ENCODE assay signal across 8 cellular contexts in the genomic region with DNA sequence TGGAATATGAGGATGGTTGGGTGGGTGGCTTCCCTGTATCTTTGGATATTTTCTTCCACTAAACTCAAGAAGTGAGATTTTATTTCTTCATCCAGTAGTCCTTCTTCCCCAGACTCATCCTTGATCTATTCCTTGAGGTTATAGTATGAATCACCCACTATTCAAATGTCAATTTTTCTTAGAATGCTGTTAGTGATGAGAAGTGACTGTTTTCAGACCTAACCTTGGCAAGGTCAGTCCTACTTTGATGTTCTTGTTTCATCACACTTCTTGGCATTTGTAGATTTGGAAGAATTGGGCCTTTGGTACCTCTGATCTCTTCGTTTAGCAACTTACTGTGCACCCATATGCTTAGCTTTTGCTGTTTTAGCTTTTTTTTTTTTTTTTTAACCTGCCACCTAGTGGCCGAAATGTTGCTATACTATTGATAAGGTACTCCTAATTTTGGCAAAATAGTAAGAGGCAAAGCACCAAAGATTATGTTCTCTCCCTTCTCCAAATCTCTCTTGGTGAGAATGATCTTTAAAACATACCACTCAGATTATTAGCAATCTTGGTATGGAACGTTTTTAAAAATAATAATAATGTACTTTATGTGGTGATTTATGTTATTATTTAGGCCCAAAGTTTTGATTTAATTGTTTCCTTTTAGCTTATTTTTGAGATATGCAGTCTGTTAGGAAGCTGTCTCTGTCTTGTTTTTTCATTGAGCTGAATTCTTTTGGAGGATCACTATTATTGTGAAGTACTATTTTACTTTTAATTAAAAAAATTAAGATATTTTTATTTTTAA. TPM values are rescaled to one million over a fixed set of nuclear protein-coding genes. Genes with fewer than 3 reads are reported as not detected.
DNase-seq lines count a peak whose midpoint lies in the region; ATAC-seq and TF ChIP-seq lines count a peak whose summit lies in the region.

No MANE protein-coding gene starts in this region.

- no peaks in the 10 kb centered on the region for H3K27me3 Mint-ChIP-seq in T-helper 1 cell treated with Interleukin-12 subunit alpha and Interleukin-12 subunit beta and Interleukin-4 antibody, amounts not matched to agents 30 μg/mL and 1 μg/mL, for 36 hours (ENCODE audit: low read depth)
- H3K27me3 Mint-ChIP-seq in progenitor cell of endocrine pancreas = no peaks in the 10 kb centered on the region

- peak; percentile 75 for TF ChIP-seq CTCF in progenitor cell of endocrine pancreas (IDR thresholded peaks at IDR 0.05; ENCODE audit: unreplicated experiment)

- DNase-seq in DMS53 (lab: John Stamatoyannopoulos, UW) = peak; percentile 49
- peak; percentile 56 for DNase-seq in HT1080 (ENCODE audit: low read depth)
- DNase-seq in fibroblast of peridontal ligament (ENCODE audit: extremely low read depth) = peak; percentile 75
- DNase-seq in progenitor cell of endocrine pancreas (ENCODE audit: low spot score, unreplicated experiment) = no peak
- DNase-seq in NCI-H128 (lab: John Stamatoyannopoulos, UW; ENCODE audit: unreplicated experiment) = no peak
- no peak for DNase-seq in NCI-H1048 (lab: John Stamatoyannopoulos, UW)

- peaks cover 5% of the 10 kb centered on the region for H3K9me3 Mint-ChIP-seq in T-helper 1 cell treated with Interleukin-12 subunit alpha and Interleukin-12 subunit beta and Interleukin-4 antibody, amounts not matched to agents 30 μg/mL and 1 μg/mL, for 36 hours
- peaks cover 13% of the 10 kb centered on the region for H3K9me3 Mint-ChIP-seq in progenitor cell of endocrine pancreas (ENCODE audit: low read depth)

- peaks cover 39% of the 10 kb centered on the region for H3K36me3 Mint-ChIP-seq in T-helper 1 cell treated with Interleukin-12 subunit alpha and Interleukin-12 subunit beta and Interleukin-4 antibody, amounts not matched to agents 30 μg/mL and 1 μg/mL, for 36 hours (ENCODE audit: low read depth)
- peaks cover 26% of the 10 kb centered on the region for H3K36me3 Mint-ChIP-seq in progenitor cell of endocrine pancreas (ENCODE audit: insufficient read depth)

- H3K27ac Mint-ChIP-seq in T-helper 1 cell treated with Interleukin-12 subunit alpha and Interleukin-12 subunit beta and Interleukin-4 antibody, amounts not matched to agents 30 μg/mL and 1 μg/mL, for 36 hours = peak overlapping the region; percentile 65
- no peak overlapping the region for H3K27ac Mint-ChIP-seq in progenitor cell of endocrine pancreas

- no peak overlapping the region for H3K4me3 Mint-ChIP-seq in T-helper 1 cell treated with Interleukin-12 subunit alpha and Interleukin-12 subunit beta and Interleukin-4 antibody, amounts not matched to agents 30 μg/mL and 1 μg/mL, for 36 hours
- no peak overlapping the region for H3K4me3 Mint-ChIP-seq in progenitor cell of endocrine pancreas (ENCODE audit: low read depth)

- peaks cover 35% of the 10 kb centered on the region for H3K4me1 Mint-ChIP-seq in T-helper 1 cell treated with Interleukin-12 subunit alpha and Interleukin-12 subunit beta and Interleukin-4 antibody, amounts not matched to agents 30 μg/mL and 1 μg/mL, for 36 hours (ENCODE audit: low read depth)
- H3K4me1 Mint-ChIP-seq in progenitor cell of endocrine pancreas (ENCODE audit: low read depth) = peaks cover 3% of the 10 kb centered on the region

- peak; percentile 55 for ATAC-seq in GM18907 (IDR thresholded peaks at IDR 0.05; ENCODE audit: unreplicated experiment)

RNA-seq across cellular contexts. Expression of a gene that starts 16.5 kb away (rescaled TPM):
- 23.3 and 30.7 TPM in 2 replicates for total RNA-seq in HT1080 (2014; rRNA removed; shearing (Covaris generic))
- 39.7 and 47.1 TPM in 2 replicates for polyA plus RNA-seq in HT1080 (2015; cell fraction: cytosol; rRNA removed)
- polyA plus RNA-seq in HT1080 (2015; cell fraction: nucleus; rRNA removed) = 20.3 and 23.1 TPM in 2 replicates
- total RNA-seq in progenitor cell of endocrine pancreas = 15.3 and 19.6 TPM in 2 replicates

Comparison
In these comparisons a context has a peak if more than half of its experiments do, and no peak if none do; other contexts are left out.
1. DNase-seq: peak in DMS53 (single experiment), HT1080 (single experiment) and fibroblast of peridontal ligament (single experiment); none in progenitor cell of endocrine pancreas (single experiment), NCI-H128 (single experiment) and NCI-H1048 (single experiment).